In the genomic region with DNA sequence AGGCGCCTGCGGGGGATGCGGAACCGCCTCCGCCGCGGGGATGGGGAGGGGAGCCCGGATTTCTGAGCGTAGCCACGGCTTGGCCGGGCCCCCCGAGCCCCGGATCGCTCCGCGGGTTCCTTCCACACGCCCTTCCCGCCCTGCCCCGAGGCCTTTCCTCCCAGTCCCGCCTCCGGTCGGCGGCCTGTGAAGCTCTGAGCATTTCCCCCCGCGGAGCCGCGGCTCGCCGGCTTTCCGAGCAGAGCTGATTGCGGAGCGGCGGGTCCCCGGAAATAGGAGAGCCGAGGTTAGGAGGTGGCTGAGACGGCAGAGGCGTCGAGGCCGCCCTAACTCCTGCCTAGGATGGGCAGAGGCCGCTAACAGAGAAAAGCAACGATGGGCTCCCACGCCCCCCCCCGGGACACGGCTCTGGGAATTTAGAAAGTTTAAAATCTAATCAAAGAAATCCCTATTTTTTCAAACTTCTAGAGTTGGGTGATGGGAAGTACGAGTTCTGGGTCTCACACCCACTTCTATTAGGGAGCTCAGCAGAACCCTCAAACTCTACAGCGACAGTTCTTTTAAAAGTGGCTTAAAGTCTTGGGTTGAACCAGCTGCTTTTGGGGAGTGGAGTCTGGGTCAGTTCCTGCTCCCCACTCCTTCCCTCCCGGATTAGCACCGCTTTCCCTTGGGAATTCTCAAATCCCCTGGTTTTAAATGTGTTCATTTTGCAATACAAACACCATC, we compare ENCODE assay signal across 21 cellular contexts. TPM values are rescaled to one million over a fixed set of nuclear protein-coding genes. Genes with fewer than 3 reads are reported as not detected.
DNase-seq lines count a peak whose midpoint lies in the region; ATAC-seq and TF ChIP-seq lines count a peak whose summit lies in the region.
"Had no signal": no experiment of that assay in that cellular context is flagged by ENCODE, and none has a peak within 500 bp of the region (broad histone marks: within the 10 kb centered on the region; RNA-seq: fewer than 3 reads in every experiment).

No MANE protein-coding gene starts in this region.

- peaks cover 7% of the 10 kb centered on the region for H3K4me1 Mint-ChIP-seq in activated T-cell treated with anti-CD3 and anti-CD28 coated beads, Interleukin-2, amount 50 U/mL, for 4 hours (ENCODE audit: low read depth)
- H3K4me1 Mint-ChIP-seq: activated T-helper 17 cell treated with anti-CD3 and anti-CD28 coated beads, Interleukin-2, amount 50 U/mL, for 72 hours had no signal

- POLR2A ChIA-PET in OCI-LY7 (lab: Charles Lee): interaction anchor here (0.7 kb wide), 1 partner anchor 80 kb away, joined by 3 read pairs; no protein-coding TSS in a partner anchor

- H3K36me3 ChIP-seq in HUES6 (ENCODE audit: control insufficient read depth, insufficient read depth, low read length) (no peaks in the 10 kb centered on the region), hepatocyte (replicated peaks; ENCODE audit: insufficient read depth, low read depth) (no peaks in the 10 kb centered on the region), smooth muscle cell (ENCODE audit: low read depth) (no peaks in the 10 kb centered on the region), ovary (no peaks in the 10 kb centered on the region), OCI-LY7 (ENCODE audit: insufficient read depth, low read length) (no peaks in the 10 kb centered on the region)
- H3K36me3 ChIP-seq: breast epithelium, gastrocnemius medialis, MG63, neutrophil had no signal

- CTCF ChIA-PET in OCI-LY7 (lab: Charles Lee; ENCODE audit: unreplicated experiment): no interaction called here

- H3F3A ChIP-seq in smooth muscle cell (ENCODE audit: low read depth): no peaks in the 10 kb centered on the region

- H3K4me3 Mint-ChIP-seq in activated T-cell treated with anti-CD3 and anti-CD28 coated beads, Interleukin-2, amount 50 U/mL, for 4 hours: no peak overlapping the region
- H3K4me3 Mint-ChIP-seq: dendritic cell treated with granulocyte-macrophage colony-stimulating factor and Interleukin-4, amounts not matched to agents 40 ng/mL and 50 ng/mL, for 4 days had no signal

- peaks cover 99% of the 10 kb centered on the region for H3K27me3 ChIP-seq in HUES6 (ENCODE audit: control insufficient read depth, insufficient read depth, low read length)
- peaks cover 92% of the 10 kb centered on the region for H3K27me3 ChIP-seq in hepatocyte
- peaks cover 100% of the 10 kb centered on the region for H3K27me3 ChIP-seq in smooth muscle cell (ENCODE audit: low read depth)
- H3K27me3 ChIP-seq in ovary: peaks cover 2% of the 10 kb centered on the region

- H3K27ac ChIP-seq in HUES6 (ENCODE audit: low read depth, low read length): no peak overlapping the region
- H3K27ac ChIP-seq in hepatocyte: no peak overlapping the region
- no peak overlapping the region for H3K27ac ChIP-seq in smooth muscle cell (ENCODE audit: low read depth)
- H3K27ac ChIP-seq in ovary: no peak overlapping the region
- H3K27ac ChIP-seq in OCI-LY7 (ENCODE audit: low read depth, low read length, poor library complexity, severe bottlenecking): no peak overlapping the region
- H3K27ac ChIP-seq: breast epithelium, epithelial cell of prostate, gastrocnemius medialis, neutrophil had no signal

- H4K20me1 ChIP-seq in hepatocyte (ENCODE audit: insufficient read depth, poor library complexity, severe bottlenecking) (no peaks in the 10 kb centered on the region), smooth muscle cell (ENCODE audit: low read depth) (no peaks in the 10 kb centered on the region), OCI-LY7 (ENCODE audit: insufficient read depth, low read length) (no peaks in the 10 kb centered on the region)

- H2AFZ ChIP-seq in hepatocyte (no peak overlapping the region), smooth muscle cell (ENCODE audit: low read depth) (no peak overlapping the region), OCI-LY7 (ENCODE audit: low read length) (no peak overlapping the region)

- no peaks in the 10 kb centered on the region for H3K9me3 Mint-ChIP-seq in activated T-cell treated with anti-CD3 and anti-CD28 coated beads, Interleukin-2, amount 50 U/mL, for 4 hours
- H3K9me3 Mint-ChIP-seq: activated T-helper 17 cell treated with anti-CD3 and anti-CD28 coated beads, Interleukin-2, amount 50 U/mL, for 72 hours; dendritic cell treated with granulocyte-macrophage colony-stimulating factor and Interleukin-4, amounts not matched to agents 40 ng/mL and 50 ng/mL, for 4 days had no signal

- H3K4me3 ChIP-seq in HUES6 (ENCODE audit: low read depth, low read length): peak overlapping the region; percentile 52
- no peak overlapping the region for H3K4me3 ChIP-seq in hepatocyte
- H3K4me3 ChIP-seq in smooth muscle cell: peak overlapping the region; percentile 10
- no peak overlapping the region for H3K4me3 ChIP-seq in ovary
- no peak overlapping the region for H3K4me3 ChIP-seq in OCI-LY7 (ENCODE audit: low read depth, low read length, poor library complexity, severe bottlenecking)
- H3K4me3 ChIP-seq: MG63 had no signal

- no TSS peak for BruUV-seq in OCI-LY7 (replicated peaks; lab: Mats Ljungman, UMichigan)

- H3K27me3 Mint-ChIP-seq in activated T-cell treated with anti-CD3 and anti-CD28 coated beads, Interleukin-2, amount 50 U/mL, for 4 hours (ENCODE audit: low read depth): peaks cover 69% of the 10 kb centered on the region

- no peaks in the 10 kb centered on the region for H3K9me3 ChIP-seq in HUES6 (ENCODE audit: control insufficient read depth, insufficient read depth, low read depth, low read length)
- no peaks in the 10 kb centered on the region for H3K9me3 ChIP-seq in hepatocyte (ENCODE audit: low read depth)
- H3K9me3 ChIP-seq in smooth muscle cell (replicated peaks; ENCODE audit: low read depth): no peaks in the 10 kb centered on the region
- H3K9me3 ChIP-seq in ovary: peaks cover 0 to 4% of the 10 kb centered on the region in 2 donors
- no peaks in the 10 kb centered on the region for H3K9me3 ChIP-seq in OCI-LY7 (ENCODE audit: low read length)
- H3K9me3 ChIP-seq: breast epithelium, gastrocnemius medialis, MG63, neutrophil had no signal

- ATAC-seq in activated T-cell treated with anti-CD3 and anti-CD28 coated beads, Interleukin-2, amount 50 U/mL, for 4 hours: no peak
- ATAC-seq: activated T-helper 17 cell treated with anti-CD3 and anti-CD28 coated beads, Interleukin-2, amount 50 U/mL, for 72 hours; gastrocnemius medialis; left colon had no signal

- H3K9ac ChIP-seq in HUES6 (ENCODE audit: low read length) (no peak overlapping the region), smooth muscle cell (ENCODE audit: low read depth) (no peak overlapping the region)

- intact Hi-C loops in ovary (cut with DNase I): no loop called here
- intact Hi-C loops in OCI-LY7 (cut with micrococcal nuclease; ENCODE audit: unreplicated experiment): loop anchor here (10.0 kb wide), 1 partner anchor 112 kb away; no protein-coding TSS in a partner anchor

- TF ChIP-seq EP300 in ovary (IDR thresholded peaks at IDR 0.05): no peak

- no peak for TF ChIP-seq POLR2A in ovary (IDR thresholded peaks at IDR 0.05)

- TF ChIP-seq CTCF in hepatocyte (IDR thresholded peaks at IDR 0.05; ENCODE audit: poor library complexity): no peak
- no peak for TF ChIP-seq CTCF in smooth muscle cell (IDR thresholded peaks at IDR 0.05; ENCODE audit: borderline replicate concordance, insufficient read depth, poor library complexity, severe bottlenecking)
- no peak for TF ChIP-seq CTCF in ovary (IDR thresholded peaks at IDR 0.05)
- no peak for TF ChIP-seq CTCF in OCI-LY7 (conservative IDR thresholded peaks at IDR 0.05; ENCODE audit: low read length)

- DNase-seq in activated T-cell treated with anti-CD3 and anti-CD28 coated beads, Interleukin-2, amount 50 U/mL, for 48 hours: peak; percentile 35 to 38
- DNase-seq in activated T-cell treated with anti-CD3 and anti-CD28 coated beads, Interleukin-2, amount 50 U/mL, for 4 hours: no peak
- DNase-seq in hepatocyte (ENCODE audit: low spot score) (no peak), smooth muscle cell (lab: John Stamatoyannopoulos, UW; ENCODE audit: unreplicated experiment) (no peak), ovary (no peak), NCI-H1436 treated with DMSO at 0.1 percent for 48 hours (lab: John Stamatoyannopoulos, UW) (no peak), OCI-LY7 (ENCODE audit: low spot score) (no peak)
- DNase-seq: DND-41; gastrocnemius medialis; left colon; MG63; midbrain; NCI-H146; NCI-H345; stimulated activated CD4-positive, alpha-beta T cell treated with anti-CD3 and anti-CD28 coated beads, Interleukin-15, amount 100 ng/mL, for 24 hours had no signal

- H3K9me2 ChIP-seq in hepatocyte (replicated peaks; ENCODE audit: insufficient read depth) (no peaks in the 10 kb centered on the region), OCI-LY7 (ENCODE audit: insufficient read depth, low read length) (no peaks in the 10 kb centered on the region)

- H3K79me2 ChIP-seq in hepatocyte: no peaks in the 10 kb centered on the region
- no peaks in the 10 kb centered on the region for H3K79me2 ChIP-seq in smooth muscle cell (ENCODE audit: low read depth)
- no peaks in the 10 kb centered on the region for H3K79me2 ChIP-seq in OCI-LY7 (ENCODE audit: insufficient read depth, low read depth, low read length)

- no peaks in the 10 kb centered on the region for H3K36me3 Mint-ChIP-seq in activated T-cell treated with anti-CD3 and anti-CD28 coated beads, Interleukin-2, amount 50 U/mL, for 4 hours (ENCODE audit: insufficient read depth)

- H3K4me2 ChIP-seq in hepatocyte (peak overlapping the region; percentile 63), smooth muscle cell (peak overlapping the region; percentile 80), OCI-LY7 (ENCODE audit: low read length) (no peak overlapping the region)

- H3K4me1 ChIP-seq in HUES6 (ENCODE audit: control insufficient read depth, insufficient read depth, low read length): peaks cover 35% of the 10 kb centered on the region
- peaks cover 9% of the 10 kb centered on the region for H3K4me1 ChIP-seq in hepatocyte (ENCODE audit: insufficient read depth)
- H3K4me1 ChIP-seq in smooth muscle cell (ENCODE audit: low read depth): peaks cover 13% of the 10 kb centered on the region
- H3K4me1 ChIP-seq in ovary (ENCODE audit: insufficient read depth): no peaks in the 10 kb centered on the region
- H3K4me1 ChIP-seq in OCI-LY7 (ENCODE audit: insufficient read depth, low read length, poor library complexity, severe bottlenecking): peaks cover 35% of the 10 kb centered on the region

- 5% methylated on average over 29 of the region's 48 CpGs for WGBS in hepatocyte (ENCODE audit: low lambda C conversion rate, missing lambda C conversion rate)
- 5% methylated on average over 21 of the region's 48 CpGs for WGBS in smooth muscle cell (ENCODE audit: low lambda C conversion rate)
- 3 to 5% (median 4%) methylated on average over 41 to 48 of the region's 48 CpGs for WGBS in ovary, 3 donors

RNA-seq across cellular contexts. Expression of gene IRX4, which starts 5.9 kb away (rescaled TPM):
- not detected for total RNA-seq in activated T-cell treated with anti-CD3 and anti-CD28 coated beads, Interleukin-2, amount 50 U/mL, for 4 hours
- total RNA-seq in hepatocyte (not detected in 2 replicates), smooth muscle cell (0.18 TPM in 1 of 2 replicates, not detected in the other), ovary (under 1 TPM in 1 of 7 donors, not detected in 6; 0.23 TPM), OCI-LY7 (2022) (not detected in 2 replicates)
- polyA plus RNA-seq in hepatocyte (not detected in 2 replicates), smooth muscle cell (0.40 TPM in 1 of 2 replicates, not detected in the other), ovary (not detected)
- total RNA-seq in OCI-LY7 (2014; rRNA removed; shearing (Covaris generic)): not detected in 2 replicates
- total RNA-seq: activated T-helper 17 cell treated with anti-CD3 and anti-CD28 coated beads, Interleukin-2, amount 50 U/mL, for 72 hours; left colon had no signal

Comparison
In these comparisons a context has a peak if more than half of its experiments do, and no peak if none do; other contexts are left out.
1. DNase-seq: peak in activated T-cell treated with anti-CD3 and anti-CD28 coated beads, Interleukin-2, amount 50 U/mL, for 48 hours (2 of 2); none in activated T-cell treated with anti-CD3 and anti-CD28 coated beads, Interleukin-2, amount 50 U/mL, for 4 hours (single experiment), hepatocyte (single experiment), smooth muscle cell (single experiment), ovary (0 of 5), NCI-H1436 treated with DMSO at 0.1 percent for 48 hours (single experiment) and OCI-LY7 (single experiment).
2. H3K4me3 ChIP-seq: peak in HUES6 (single experiment) and smooth muscle cell (single experiment); none in hepatocyte (single experiment), ovary (single experiment) and OCI-LY7 (single experiment).